ENCODE assay signal across 1 cellular context in the genomic region with DNA sequence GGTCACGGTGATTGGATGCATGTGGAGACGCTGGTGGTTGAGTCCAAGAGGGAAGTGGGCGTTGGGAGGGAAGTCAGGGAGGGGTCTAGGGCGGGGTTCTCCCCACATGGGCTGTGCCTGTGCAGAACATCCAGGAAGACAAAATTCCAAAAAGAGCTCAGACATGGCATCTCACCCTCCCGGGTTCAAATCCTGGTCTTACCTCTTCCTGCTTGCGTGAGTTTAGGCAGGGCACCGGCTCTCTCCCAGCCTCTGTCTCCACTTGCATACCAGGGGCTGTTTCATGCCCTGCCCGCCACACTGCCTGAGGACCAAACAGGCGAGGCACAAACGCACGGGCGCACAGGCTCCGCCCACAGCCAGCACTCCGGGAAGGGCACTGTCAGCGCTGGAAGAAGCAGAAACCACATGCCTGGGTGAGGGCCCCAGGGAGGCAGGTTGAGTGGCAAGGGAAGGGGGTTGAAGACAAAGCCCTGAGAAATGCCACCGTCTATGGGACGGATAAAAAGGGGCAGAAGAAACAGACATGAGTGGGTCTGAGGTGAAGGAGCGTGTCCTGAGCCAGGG.
TF ChIP-seq lines count a peak whose summit lies in the region.

No MANE protein-coding gene starts in this region.

TF ChIP-seq in H1, 55 proteins besides CTCF, POLR2A, EP300 and RAD21:
- no peak for TF ChIP-seq GTF2F1 (IDR thresholded peaks at IDR 0.05; ENCODE audit: borderline replicate concordance, low read depth, low read length)
- TF ChIP-seq TBP (IDR thresholded peaks at IDR 0.05; ENCODE audit: low read depth, low read length), result no peak
